In genomic region chr7:31950101-31950755, GRCh38 we compare ENCODE assay signal across 20 cellular contexts.
DNase-seq lines count a peak whose midpoint lies in the region; ATAC-seq and TF ChIP-seq lines count a peak whose summit lies in the region.
"Had no signal": no experiment of that assay in that cellular context is flagged by ENCODE, and none has a peak within 500 bp of the region (broad histone marks: within the 10 kb centered on the region; RNA-seq: fewer than 3 reads in every experiment).

No MANE protein-coding gene starts in this region.

- peaks cover 17% of the 10 kb centered on the region for H3K9me3 Mint-ChIP-seq in chondrocyte (ENCODE audit: low read depth)

- ATAC-seq in HG03045 (IDR thresholded peaks at IDR 0.05; ENCODE audit: unreplicated experiment) (no peak), GM18873 (IDR thresholded peaks at IDR 0.05; ENCODE audit: low FRiP score, unreplicated experiment) (no peak)
- ATAC-seq: gastrocnemius medialis; stimulated activated naive CD8-positive, alpha-beta T cell treated with anti-CD3 and anti-CD28 coated beads, Interleukin-15, amount 100 ng/mL, for 72 hours had no signal

- H3K36me3 Mint-ChIP-seq in chondrocyte (ENCODE audit: low read depth): peaks cover 11% of the 10 kb centered on the region
- H3K36me3 Mint-ChIP-seq: activated naive CD8-positive, alpha-beta T cell had no signal

- no peak for TF ChIP-seq CTCF in GM10266 (IDR thresholded peaks at IDR 0.05; ENCODE audit: control insufficient read depth, insufficient read depth, low read depth, missing control alignments)
- TF ChIP-seq CTCF in chondrocyte (IDR thresholded peaks at IDR 0.05): no peak

- H3K4me1 Mint-ChIP-seq in chondrocyte (ENCODE audit: low read depth): peaks cover 36% of the 10 kb centered on the region
- H3K4me1 Mint-ChIP-seq: central memory CD8-positive, alpha-beta T cell; nephron; stimulated activated naive CD8-positive, alpha-beta T cell treated with anti-CD3 and anti-CD28 coated beads, Interleukin-15, amount 100 ng/mL, for 72 hours had no signal

- H3K4me3 Mint-ChIP-seq in chondrocyte (ENCODE audit: unreplicated experiment): no peak overlapping the region
- H3K4me3 Mint-ChIP-seq: activated naive CD8-positive, alpha-beta T cell; activated T-cell treated with anti-CD3 and anti-CD28 coated beads, Interleukin-2, amount 50 U/mL, for 24 hours; central memory CD8-positive, alpha-beta T cell; nephron; stimulated activated naive CD8-positive, alpha-beta T cell treated with anti-CD3 and anti-CD28 coated beads, Interleukin-15, amount 100 ng/mL, for 72 hours had no signal

- peak overlapping the region; percentile 8 for H3K27ac Mint-ChIP-seq in chondrocyte (ENCODE audit: unreplicated experiment)
- H3K27ac Mint-ChIP-seq: activated naive CD8-positive, alpha-beta T cell; activated T-cell treated with anti-CD3 and anti-CD28 coated beads, Interleukin-2, amount 50 U/mL, for 24 hours; nephron; stimulated activated naive CD8-positive, alpha-beta T cell treated with anti-CD3 and anti-CD28 coated beads, Interleukin-15, amount 100 ng/mL, for 72 hours had no signal

- peak; percentile 75 for DNase-seq in A172 (ENCODE audit: low spot score)
- DNase-seq in GM10266 (ENCODE audit: extremely low spot score): peak; percentile 8
- DNase-seq in KG1 (lab: John Stamatoyannopoulos, UW): peak; percentile 71
- DNase-seq in chondrocyte (ENCODE audit: low spot score): no peak
- no peak for DNase-seq in inferior parietal cortex (ENCODE audit: extremely low spot score)
- no peak for DNase-seq in stimulated activated naive CD4-positive, alpha-beta T cell (lab: John Stamatoyannopoulos, UW)
- DNase-seq: activated CD4-positive, alpha-beta T cell treated with anti-CD3 and anti-CD28 coated beads for 4 hours; activated T-cell treated with anti-CD3 and anti-CD28 coated beads, Interleukin-2, amount 50 U/mL, for 24 hours; Caco-2; gastrocnemius medialis; NCI-H1105; NCI-H2171; NCI-H748 treated with DMSO at 0.1 percent for 48 hours; Right ventricle myocardium superior; stimulated activated naive CD8-positive, alpha-beta T cell treated with anti-CD3 and anti-CD28 coated beads, Interleukin-15, amount 100 ng/mL, for 72 hours had no signal

- H3K27me3 Mint-ChIP-seq in chondrocyte (ENCODE audit: low read depth): no peaks in the 10 kb centered on the region
- H3K27me3 Mint-ChIP-seq: activated naive CD8-positive, alpha-beta T cell; activated T-cell treated with anti-CD3 and anti-CD28 coated beads, Interleukin-2, amount 50 U/mL, for 24 hours; central memory CD8-positive, alpha-beta T cell; stimulated activated naive CD8-positive, alpha-beta T cell treated with anti-CD3 and anti-CD28 coated beads, Interleukin-15, amount 100 ng/mL, for 72 hours had no signal

Comparison
In these comparisons a context has a peak if more than half of its experiments do, and no peak if none do; other contexts are left out.
1. DNase-seq: peak in A172 (single experiment), GM10266 (single experiment) and KG1 (single experiment); none in chondrocyte (single experiment), inferior parietal cortex (single experiment) and stimulated activated naive CD4-positive, alpha-beta T cell (0 of 6).